8 cellular contexts compared by ENCODE assay signal in the genomic region with DNA sequence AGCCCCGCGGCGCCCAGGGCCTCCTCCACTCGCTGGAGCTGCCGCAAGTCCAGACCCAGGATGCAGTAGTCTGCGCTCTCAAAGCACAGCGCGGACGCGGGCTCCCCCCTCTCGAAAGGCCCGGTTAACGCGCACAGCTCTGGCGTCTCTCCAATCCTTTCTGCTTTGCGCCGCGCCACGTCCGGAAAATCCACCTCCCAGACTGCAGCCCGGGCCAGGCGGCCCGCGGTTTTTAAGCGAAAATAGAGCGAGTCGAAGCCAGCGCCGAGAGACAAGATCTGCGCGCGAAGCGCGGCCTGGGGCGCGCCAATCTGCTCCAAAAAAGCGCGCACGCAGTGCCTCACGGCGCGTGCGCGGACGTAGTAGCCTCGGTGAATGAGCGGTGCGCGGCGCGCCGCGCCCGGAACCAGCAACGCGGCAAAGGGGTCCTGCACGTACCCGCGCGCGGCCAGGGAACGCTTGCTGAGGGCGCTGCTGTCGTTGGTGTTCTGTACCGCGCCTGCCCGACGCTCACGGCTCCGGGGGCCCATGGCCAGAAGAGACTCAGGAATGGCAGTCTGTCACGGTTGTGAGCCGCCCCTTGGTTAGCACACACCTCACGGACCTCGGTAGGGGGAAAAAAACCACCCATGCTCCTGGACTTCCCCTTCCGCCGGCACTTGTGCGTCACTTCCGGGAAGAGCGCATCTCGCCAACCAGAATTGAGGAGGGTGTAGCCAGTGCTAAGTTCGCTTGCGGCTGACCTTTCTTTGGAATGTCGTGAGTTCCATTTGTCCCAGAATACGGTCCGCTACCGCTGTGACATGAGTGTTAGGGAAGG. TPM values are rescaled to one million over a fixed set of nuclear protein-coding genes. Genes with fewer than 3 reads are reported as not detected.
A peak's percentile ranks its signal among the peaks of the same experiment; 100 is the strongest.
DNase-seq lines count a peak whose midpoint lies in the region; ATAC-seq and TF ChIP-seq lines count a peak whose summit lies in the region.

A gene with protein sequence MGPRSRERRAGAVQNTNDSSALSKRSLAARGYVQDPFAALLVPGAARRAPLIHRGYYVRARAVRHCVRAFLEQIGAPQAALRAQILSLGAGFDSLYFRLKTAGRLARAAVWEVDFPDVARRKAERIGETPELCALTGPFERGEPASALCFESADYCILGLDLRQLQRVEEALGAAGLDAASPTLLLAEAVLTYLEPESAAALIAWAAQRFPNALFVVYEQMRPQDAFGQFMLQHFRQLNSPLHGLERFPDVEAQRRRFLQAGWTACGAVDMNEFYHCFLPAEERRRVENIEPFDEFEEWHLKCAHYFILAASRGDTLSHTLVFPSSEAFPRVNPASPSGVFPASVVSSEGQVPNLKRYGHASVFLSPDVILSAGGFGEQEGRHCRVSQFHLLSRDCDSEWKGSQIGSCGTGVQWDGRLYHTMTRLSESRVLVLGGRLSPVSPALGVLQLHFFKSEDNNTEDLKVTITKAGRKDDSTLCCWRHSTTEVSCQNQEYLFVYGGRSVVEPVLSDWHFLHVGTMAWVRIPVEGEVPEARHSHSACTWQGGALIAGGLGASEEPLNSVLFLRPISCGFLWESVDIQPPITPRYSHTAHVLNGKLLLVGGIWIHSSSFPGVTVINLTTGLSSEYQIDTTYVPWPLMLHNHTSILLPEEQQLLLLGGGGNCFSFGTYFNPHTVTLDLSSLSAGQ (minus strand): TSS at position 614 of the 820 bp plus-strand sequence. CDS start 84 bp downstream, at position 530.

- peak; percentile 82 for ATAC-seq in HG02588 (IDR thresholded peaks at IDR 0.05; ENCODE audit: unreplicated experiment)
- ATAC-seq in activated naive CD4-positive, alpha-beta T cell treated with anti-CD3 and anti-CD28 coated beads, Interleukin-2, amount 50 U/mL, for 72 hours: peak; percentile 93 to 94

- 0 out of 2 replicates have a peak, but pooled peaks cover 1% of the 10 kb centered on the region for H3K36me3 ChIP-seq in GM06990 (ENCODE audit: control insufficient read depth, insufficient read depth, low read length)

- TF ChIP-seq CTCF in GM06990 (IDR thresholded peaks at IDR 0.05; ENCODE audit: insufficient read depth, low read length, poor library complexity, severe bottlenecking): no peak

- DNase-seq in GM06990 (ENCODE audit: extremely low read depth, insufficient read length) (peak; percentile 96), NCI-H1105 (lab: John Stamatoyannopoulos, UW) (peak; percentile 38), SKM-1 treated with dmso at 0.1 percent for 144 hours (lab: John Stamatoyannopoulos, UW; ENCODE audit: unreplicated experiment) (peak; percentile 88), glomerular endothelial cell (ENCODE audit: extremely low read depth, low read depth, low spot score) (peak; percentile 78), occipital lobe (lab: John Stamatoyannopoulos, UW) (peak; percentile 87)
- peak; percentile 84 to 91 for DNase-seq in activated naive CD4-positive, alpha-beta T cell treated with anti-CD3 and anti-CD28 coated beads, Interleukin-2, amount 50 U/mL, for 72 hours (ENCODE audit: low spot score in 2 of 2)

- H3K27ac Mint-ChIP-seq in activated naive CD4-positive, alpha-beta T cell treated with anti-CD3 and anti-CD28 coated beads, Interleukin-2, amount 50 U/mL, for 72 hours: peak within 1 kb of the TSS; percentile 94 to 97

- no peaks in the 10 kb centered on the region for H3K9me3 Mint-ChIP-seq in activated naive CD4-positive, alpha-beta T cell treated with anti-CD3 and anti-CD28 coated beads, Interleukin-2, amount 50 U/mL, for 72 hours

- H3K27ac ChIP-seq in temporal lobe (ENCODE audit: low read depth, low read length): peak within 1 kb of the TSS; percentile 78

- no peaks in the 10 kb centered on the region for H3K27me3 ChIP-seq in GM06990 (replicated peaks; ENCODE audit: control insufficient read depth, insufficient read depth, low read length)

- peaks cover 34 to 42% of the 10 kb centered on the region in 2 donors for H3K36me3 Mint-ChIP-seq in activated naive CD4-positive, alpha-beta T cell treated with anti-CD3 and anti-CD28 coated beads, Interleukin-2, amount 50 U/mL, for 72 hours

- peak within 1 kb of the TSS; percentile 62 for H3K4me3 ChIP-seq in GM06990 (replicated peaks; ENCODE audit: low read depth, low read length)

RNA-seq across cellular contexts. Expression of the gene that starts here (rescaled TPM):
- 10 to 100 TPM in 1 of 2 donors, 1 to 10 TPM in 1; 4.4 to 11.1 TPM for total RNA-seq in activated naive CD4-positive, alpha-beta T cell treated with anti-CD3 and anti-CD28 coated beads, Interleukin-2, amount 50 U/mL, for 72 hours
- total RNA-seq in glomerular endothelial cell (2.6 and 6.7 TPM in 2 replicates), occipital lobe (18.9 TPM), temporal lobe (11.6 TPM)

Comparison
In these comparisons a context has a peak if more than half of its experiments do, and no peak if none do; other contexts are left out.
1. Peak in every context shown above with its lines: DNase-seq, ATAC-seq, H3K4me3 ChIP-seq and H3K27ac ChIP-seq.
2. DNase-seq: peak in every context shown above with its lines; median percentile 96 in GM06990; 88 in SKM-1 treated with dmso at 0.1 percent for 144 hours; 88 in activated naive CD4-positive, alpha-beta T cell treated with anti-CD3 and anti-CD28 coated beads, Interleukin-2, amount 50 U/mL, for 72 hours; 87 in occipital lobe; 78 in glomerular endothelial cell; 38 in NCI-H1105.